In genomic region chr2:182101263-182101662, GRCh38 we compare ENCODE assay signal across 10 cellular contexts.
DNase-seq lines count a peak whose midpoint lies in the region; ATAC-seq and TF ChIP-seq lines count a peak whose summit lies in the region.
"Had no signal": no experiment of that assay in that cellular context is flagged by ENCODE, and none has a peak within 500 bp of the region (broad histone marks: within the 10 kb centered on the region; RNA-seq: fewer than 3 reads in every experiment).

No MANE protein-coding gene starts in this region.

- H3K4me1 Mint-ChIP-seq in MCF 10A (ENCODE audit: insufficient read depth, unreplicated experiment): no peaks in the 10 kb centered on the region
- H3K4me1 Mint-ChIP-seq in stimulated activated naive B cell treated with anti-CD40 and anti-IgM and Interleukin-4, amounts not matched to agents 10 μg/mL and 1 μg/mL and 100 μg/mL, for 72 hours: peaks cover 2 to 8% of the 10 kb centered on the region in 2 donors

- no TSS peak for BruUV-seq in MCF 10A (replicated peaks; lab: Mats Ljungman, UMichigan)

- POLR2A ChIA-PET in MCF 10A (lab: Yijun Ruan, JAX): no interaction called here

- CTCF ChIA-PET in MCF 10A (lab: Yijun Ruan, JAX): interaction anchor here (0.5 to 0.8 kb wide), 2 partner anchors 28 to 567 kb away, joined by 4 read pairs; no protein-coding TSS in a partner anchor

- H3K27me3 Mint-ChIP-seq in MCF 10A (ENCODE audit: insufficient read depth, unreplicated experiment): no peaks in the 10 kb centered on the region
- no peaks in the 10 kb centered on the region for H3K27me3 Mint-ChIP-seq in stimulated activated naive B cell treated with anti-CD40 and anti-IgM and Interleukin-4, amounts not matched to agents 10 μg/mL and 1 μg/mL and 100 μg/mL, for 72 hours

- peak; percentile 34 to 64 for ATAC-seq in stimulated activated naive B cell treated with anti-CD40 and anti-IgM and Interleukin-4, amounts not matched to agents 10 μg/mL and 1 μg/mL and 100 μg/mL, for 72 hours (replicated peaks)
- ATAC-seq in left lobe of liver: no peak
- ATAC-seq in HG03196 (IDR thresholded peaks at IDR 0.05; ENCODE audit: unreplicated experiment): no peak
- ATAC-seq: psoas muscle had no signal

- H3K4me1 ChIP-seq in breast epithelium: no peaks in the 10 kb centered on the region
- H3K4me1 ChIP-seq: psoas muscle had no signal

- TF ChIP-seq CTCF in MCF 10A (IDR thresholded peaks at IDR 0.05; ENCODE audit: unreplicated experiment) (peak; percentile 22), breast epithelium (IDR thresholded peaks at IDR 0.05) (no peak), HL-60 (IDR thresholded peaks at IDR 0.05; ENCODE audit: insufficient read depth, low read length) (peak; percentile 7), brain microvascular endothelial cell (IDR thresholded peaks at IDR 0.05; ENCODE audit: low read depth, low read length, missing control alignments) (peak; percentile 30)

- H3K36me3 Mint-ChIP-seq in MCF 10A (ENCODE audit: insufficient read depth, unreplicated experiment): no peaks in the 10 kb centered on the region
- no peaks in the 10 kb centered on the region for H3K36me3 Mint-ChIP-seq in stimulated activated naive B cell treated with anti-CD40 and anti-IgM and Interleukin-4, amounts not matched to agents 10 μg/mL and 1 μg/mL and 100 μg/mL, for 72 hours

- H3K9me3 Mint-ChIP-seq in MCF 10A (ENCODE audit: unreplicated experiment): no peaks in the 10 kb centered on the region
- H3K9me3 Mint-ChIP-seq in stimulated activated naive B cell treated with anti-CD40 and anti-IgM and Interleukin-4, amounts not matched to agents 10 μg/mL and 1 μg/mL and 100 μg/mL, for 72 hours: no peaks in the 10 kb centered on the region

- H3K27ac Mint-ChIP-seq in MCF 10A (ENCODE audit: low read depth, unreplicated experiment): no peak overlapping the region
- no peak overlapping the region for H3K27ac Mint-ChIP-seq in stimulated activated naive B cell treated with anti-CD40 and anti-IgM and Interleukin-4, amounts not matched to agents 10 μg/mL and 1 μg/mL and 100 μg/mL, for 72 hours

- no peaks in the 10 kb centered on the region for H3K36me3 ChIP-seq in breast epithelium
- no peaks in the 10 kb centered on the region for H3K36me3 ChIP-seq in brain microvascular endothelial cell (replicated peaks)

- DNase-seq in MCF 10A (ENCODE audit: unreplicated experiment) (peak; percentile 10), breast epithelium (ENCODE audit: low spot score in 2 of 2) (no peak), HL-60 (ENCODE audit: low read depth in 1 of 2, low spot score in 1 of 2) (peak in 1 of 2 experiments; percentile 15), brain microvascular endothelial cell (no peak), left lobe of liver (ENCODE audit: low spot score) (no peak)
- no peak for DNase-seq in stimulated activated naive B cell treated with anti-CD40 and anti-IgM and Interleukin-4, amounts not matched to agents 10 μg/mL and 1 μg/mL and 100 μg/mL, for 72 hours
- no peak for DNase-seq in activated CD4-positive, alpha-beta T cell treated with anti-CD3 and anti-CD28 coated beads for 4 hours
- DNase-seq: NCI-H1105, psoas muscle had no signal

- no peak for TF ChIP-seq POLR2A in breast epithelium (IDR thresholded peaks at IDR 0.05)

- H3K27ac ChIP-seq in breast epithelium: no peak overlapping the region
- no peak overlapping the region for H3K27ac ChIP-seq in HL-60 (replicated peaks)
- H3K27ac ChIP-seq in brain microvascular endothelial cell: no peak overlapping the region
- H3K27ac ChIP-seq: psoas muscle had no signal

- H3K27me3 ChIP-seq in breast epithelium (no peaks in the 10 kb centered on the region), HL-60 (ENCODE audit: insufficient read depth, poor library complexity, severe bottlenecking) (no peaks in the 10 kb centered on the region), brain microvascular endothelial cell (replicated peaks) (no peaks in the 10 kb centered on the region)

- intact Hi-C loops in MCF 10A (cut with micrococcal nuclease) (no loop called here), breast epithelium (cut with DNase I; ENCODE audit: low total_unique reads) (no loop called here)

- in situ Hi-C loops in brain microvascular endothelial cell (cut with HindIII; ENCODE audit: low pct_ligation_motif_present, low sequenced_read_pairs): no loop called here

- no peak overlapping the region for H3K4me3 ChIP-seq in breast epithelium
- H3K4me3 ChIP-seq in HL-60 (replicated peaks; ENCODE audit: insufficient read depth, low read length): no peak overlapping the region
- no peak overlapping the region for H3K4me3 ChIP-seq in brain microvascular endothelial cell (ENCODE audit: low read depth, low read length)
- H3K4me3 ChIP-seq: psoas muscle had no signal

- no peak overlapping the region for H3K4me3 Mint-ChIP-seq in MCF 10A (ENCODE audit: unreplicated experiment)
- H3K4me3 Mint-ChIP-seq in stimulated activated naive B cell treated with anti-CD40 and anti-IgM and Interleukin-4, amounts not matched to agents 10 μg/mL and 1 μg/mL and 100 μg/mL, for 72 hours: no peak overlapping the region

- no peaks in the 10 kb centered on the region for H3K9me3 ChIP-seq in breast epithelium
- H3K9me3 ChIP-seq: psoas muscle had no signal

Comparison
In these comparisons a context has a peak if more than half of its experiments do, and no peak if none do; other contexts are left out.
1. CTCF ChIP-seq: peak in MCF 10A (single experiment), HL-60 (single experiment) and brain microvascular endothelial cell (single experiment); none in breast epithelium (0 of 3).
2. ATAC-seq: peak in stimulated activated naive B cell treated with anti-CD40 and anti-IgM and Interleukin-4, amounts not matched to agents 10 μg/mL and 1 μg/mL and 100 μg/mL, for 72 hours (2 of 2); none in left lobe of liver (single experiment) and HG03196 (single experiment).